In genomic region chr19:46537136-46538097, GRCh38 we compare ENCODE assay signal across 8 cellular contexts. TPM values are rescaled to one million over a fixed set of nuclear protein-coding genes. Genes with fewer than 3 reads are reported as not detected.
DNase-seq lines count a peak whose midpoint lies in the region; ATAC-seq and TF ChIP-seq lines count a peak whose summit lies in the region.

No MANE protein-coding gene starts in this region.

- no peak for ATAC-seq in gastrocnemius medialis

- intact Hi-C loops in gastrocnemius medialis (cut with DNase I; ENCODE audit: low total_unique reads) = no loop called here

- TF ChIP-seq POLR2A in Peyer's patch (IDR thresholded peaks at IDR 0.05) (no peak), gastrocnemius medialis (IDR thresholded peaks at IDR 0.05) (no peak)

- TF ChIP-seq CTCF in Peyer's patch (IDR thresholded peaks at IDR 0.05) (peak; percentile 68 to 92 (median 70)), gastrocnemius medialis (IDR thresholded peaks at IDR 0.05 in 4 of 5, conservative IDR thresholded peaks at IDR 0.05 in 1 of 5) (peak; percentile 18 to 76 (median 54))

- peak; percentile 4 for DNase-seq in DMS153 treated with DMSO at 0.1 percent for 48 hours (lab: John Stamatoyannopoulos, UW; ENCODE audit: unreplicated experiment)
- DNase-seq in DMS153 (lab: John Stamatoyannopoulos, UW) = no peak
- DNase-seq in Peyer's patch = peak; percentile 61 to 86 (median 70)
- peak; percentile 43 for DNase-seq in activated T-helper 9 cell treated with anti-CD3 and anti-CD28 coated beads, Interleukin-2, amount 50 U/mL, for 16 hours (ENCODE audit: low read depth)
- peak; percentile 44 for DNase-seq in glomerular visceral epithelial cell (ENCODE audit: extremely low spot score)
- DNase-seq in gastrocnemius medialis = no peak
- DNase-seq in GM19240 (ENCODE audit: insufficient read length, low spot score) = no peak
- DNase-seq in NCI-H2081 (lab: John Stamatoyannopoulos, UW) = no peak

- H3K27me3 ChIP-seq in Peyer's patch = no peaks in the 10 kb centered on the region
- H3K27me3 ChIP-seq in gastrocnemius medialis = peaks cover 0 to 3% (median 0%) of the 10 kb centered on the region in 3 donors

- H3K9me3 ChIP-seq in Peyer's patch (no peaks in the 10 kb centered on the region), gastrocnemius medialis (no peaks in the 10 kb centered on the region)

- H3K27ac ChIP-seq in Peyer's patch (no peak overlapping the region), gastrocnemius medialis (no peak overlapping the region)

- no peaks in the 10 kb centered on the region for H3K36me3 ChIP-seq in Peyer's patch
- no peaks in the 10 kb centered on the region for H3K36me3 ChIP-seq in gastrocnemius medialis

- in situ Hi-C loops in gastrocnemius medialis (cut with MboI; ENCODE audit: low sequenced_read_pairs in 4 of 4) = loop anchor here in 1 of 4 donors (10.0 kb wide), 1 partner anchor 127 kb away; the partner anchor contains the start of gene DACT3

- no peaks in the 10 kb centered on the region for H3K4me1 ChIP-seq in Peyer's patch
- H3K4me1 ChIP-seq in gastrocnemius medialis = no peaks in the 10 kb centered on the region

- H3K4me3 ChIP-seq in Peyer's patch (no peak overlapping the region), gastrocnemius medialis (no peak overlapping the region)

RNA-seq across cellular contexts. Expression of gene PNMA8B, which starts 41.8 kb away (rescaled TPM):
- total RNA-seq in Peyer's patch = 1 to 10 TPM in 1 of 4 donors, under 1 TPM in 2, not detected in 1; 0.38 to 1.7 (median 0.67) TPM
- under 1 TPM; 0.07 to 0.18 (median 0.15) TPM for total RNA-seq in gastrocnemius medialis

Comparison
In these comparisons a context has a peak if more than half of its experiments do, and no peak if none do; other contexts are left out.
1. DNase-seq: peak in DMS153 treated with DMSO at 0.1 percent for 48 hours (single experiment), Peyer's patch (3 of 3), activated T-helper 9 cell treated with anti-CD3 and anti-CD28 coated beads, Interleukin-2, amount 50 U/mL, for 16 hours (single experiment) and glomerular visceral epithelial cell (single experiment); none in DMS153 (single experiment), gastrocnemius medialis (0 of 2), GM19240 (single experiment) and NCI-H2081 (0 of 2).